Comparison of ENCODE assay signal across 28 cellular contexts in genomic region chr9:129566563-129567266, GRCh38. TPM values are rescaled to one million over a fixed set of nuclear protein-coding genes. Genes with fewer than 3 reads are reported as not detected.
"Had no signal": no experiment of that assay in that cellular context is flagged by ENCODE, and none has a peak within 500 bp of the region (broad histone marks: within the 10 kb centered on the region; RNA-seq: fewer than 3 reads in every experiment).

No MANE protein-coding gene starts in this region.

- H3K9me3 ChIP-seq: heart right ventricle, left lung, psoas muscle, right atrium auricular region, tibial artery had no signal

- H3K4me3 ChIP-seq: cardiac muscle cell, heart right ventricle, left lung, psoas muscle, right atrium auricular region, tibial artery had no signal

- H3K36me3 Mint-ChIP-seq: activated CD8-positive, alpha-beta memory T cell treated with anti-CD3 and anti-CD28 coated beads, Interleukin-2, amount 10 ng/mL, durations not matched to agents 7 days and 5 days had no signal

- H3K4me1 ChIP-seq: psoas muscle had no signal

- H3K27ac Mint-ChIP-seq: activated CD4-positive, alpha-beta T cell treated with anti-CD3 and anti-CD28 coated beads, Interleukin-2, amount 10 ng/mL, durations not matched to agents 7 days and 5 days; activated CD8-positive, alpha-beta memory T cell treated with anti-CD3 and anti-CD28 coated beads, Interleukin-2, amount 10 ng/mL, durations not matched to agents 7 days and 5 days; activated CD8-positive, alpha-beta T cell treated with anti-CD3 and anti-CD28 coated beads for 36 hours; activated naive CD8-positive, alpha-beta T cell treated with anti-CD3 and anti-CD28 coated beads, Interleukin-2, amount 50 U/mL, for 24 hours; stimulated activated naive CD8-positive, alpha-beta T cell treated with anti-CD3 and anti-CD28 coated beads, Interleukin-15, Interleukin-2, amounts not matched to agents 100 ng/mL and 50 ng/mL, for 24 hours had no signal

- FAIRE-seq: TTC549, urothelium cell line had no signal

- H3K9me3 Mint-ChIP-seq: activated CD4-positive, alpha-beta T cell treated with anti-CD3 and anti-CD28 coated beads, Interleukin-2, amount 10 ng/mL, durations not matched to agents 7 days and 5 days; activated CD8-positive, alpha-beta T cell treated with anti-CD3 and anti-CD28 coated beads for 36 hours; activated naive CD8-positive, alpha-beta T cell treated with anti-CD3 and anti-CD28 coated beads, Interleukin-2, amount 50 U/mL, for 24 hours; neural crest cell; stimulated activated naive CD8-positive, alpha-beta T cell treated with anti-CD3 and anti-CD28 coated beads, Interleukin-15, Interleukin-2, amounts not matched to agents 100 ng/mL and 50 ng/mL, for 24 hours had no signal

- ATAC-seq: activated CD8-positive, alpha-beta memory T cell treated with anti-CD3 and anti-CD28 coated beads, Interleukin-2, amount 10 ng/mL, durations not matched to agents 7 days and 5 days; activated CD8-positive, alpha-beta T cell treated with anti-CD3 and anti-CD28 coated beads for 36 hours; activated naive CD8-positive, alpha-beta T cell treated with anti-CD3 and anti-CD28 coated beads, Interleukin-2, amount 50 U/mL, for 24 hours; heart right ventricle; left lung; psoas muscle had no signal

- H3K4me3 Mint-ChIP-seq: activated CD4-positive, alpha-beta T cell treated with anti-CD3 and anti-CD28 coated beads, Interleukin-2, amount 10 ng/mL, durations not matched to agents 7 days and 5 days; activated CD8-positive, alpha-beta memory T cell treated with anti-CD3 and anti-CD28 coated beads, Interleukin-2, amount 10 ng/mL, durations not matched to agents 7 days and 5 days; activated CD8-positive, alpha-beta T cell treated with anti-CD3 and anti-CD28 coated beads for 36 hours; activated naive CD8-positive, alpha-beta T cell treated with anti-CD3 and anti-CD28 coated beads, Interleukin-2, amount 50 U/mL, for 24 hours; stimulated activated naive CD8-positive, alpha-beta T cell treated with anti-CD3 and anti-CD28 coated beads, Interleukin-15, Interleukin-2, amounts not matched to agents 100 ng/mL and 50 ng/mL, for 24 hours had no signal

- DNase-seq: activated CD4-positive, alpha-beta T cell treated with anti-CD3 and anti-CD28 coated beads, Interleukin-2, amount 10 ng/mL, durations not matched to agents 7 days and 5 days; activated CD4-positive, CD25-positive, alpha-beta regulatory T cell treated with anti-CD3 and anti-CD28 coated beads, Interleukin-2, amount 50 U/mL, for 72 hours; activated CD8-positive, alpha-beta memory T cell treated with anti-CD3 and anti-CD28 coated beads, Interleukin-2, amount 10 ng/mL, durations not matched to agents 7 days and 5 days; activated effector memory CD4-positive, alpha-beta T cell treated with anti-CD3 and anti-CD28 coated beads, Interleukin-2, amount 50 U/mL, for 16 hours; activated naive CD4-positive, alpha-beta T cell treated with anti-CD3 and anti-CD28 coated beads, Interleukin-2, amount 50 U/mL, for 16 hours; activated naive CD8-positive, alpha-beta T cell treated with anti-CD3 and anti-CD28 coated beads, Interleukin-2, amount 50 U/mL, for 24 hours; activated T-cell treated with anti-CD3 and anti-CD28 coated beads for 4 hours; cortex of kidney; heart right ventricle; left lung; psoas muscle; stimulated activated CD4-positive, alpha-beta T cell treated with anti-CD3 and anti-CD28 coated beads, Interleukin-1b, Interleukin-23, amount 100 ng/mL, for 48 hours; T-helper 1 cell; tibial artery; WERI-Rb-1 had no signal

- H3K27ac ChIP-seq: cardiac muscle cell, heart right ventricle, psoas muscle, right atrium auricular region, WERI-Rb-1 had no signal

RNA-seq across cellular contexts. Expression of gene C9orf50, which starts 54.2 kb away (rescaled TPM):
- total RNA-seq: activated CD4-positive, alpha-beta T cell treated with anti-CD3 and anti-CD28 coated beads, Interleukin-2, amount 10 ng/mL, durations not matched to agents 7 days and 5 days; activated CD8-positive, alpha-beta memory T cell treated with anti-CD3 and anti-CD28 coated beads, Interleukin-2, amount 10 ng/mL, durations not matched to agents 7 days and 5 days; activated CD8-positive, alpha-beta T cell treated with anti-CD3 and anti-CD28 coated beads for 36 hours; cerebellum; fibroblast of villous mesenchyme; heart right ventricle; kidney epithelial cell; left lung; lung microvascular endothelial cell; osteocyte; psoas muscle; right atrium auricular region; skeletal muscle tissue had no signal
- polyA plus RNA-seq: heart right ventricle, psoas muscle had no signal
